Comparison of ENCODE assay signal across 29 cellular contexts in the genomic region with DNA sequence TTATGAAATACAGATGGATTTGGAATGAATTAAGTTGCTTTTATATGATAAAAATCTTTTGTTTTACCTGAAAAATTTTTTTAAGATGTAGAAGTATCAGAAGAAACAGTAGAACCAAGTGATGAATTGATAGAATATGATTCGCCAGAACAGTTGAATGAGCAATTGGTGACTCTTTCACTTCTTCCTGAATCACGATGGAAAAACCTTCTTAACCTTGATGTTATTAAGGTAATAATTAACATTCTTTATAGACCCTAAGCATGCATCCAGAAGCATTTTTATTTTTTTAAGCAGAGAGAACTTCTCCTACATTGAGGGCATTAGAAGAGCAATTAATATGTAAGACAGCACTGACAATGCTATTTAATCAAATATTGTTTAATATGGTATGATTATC. TPM values are rescaled to one million over a fixed set of nuclear protein-coding genes. Genes with fewer than 3 reads are reported as not detected.
A peak's percentile ranks its signal among the peaks of the same experiment; 100 is the strongest.
DNase-seq lines count a peak whose midpoint lies in the region; ATAC-seq, FAIRE-seq and TF ChIP-seq lines count a peak whose summit lies in the region.
"Had no signal": no experiment of that assay in that cellular context is flagged by ENCODE, and none has a peak within 500 bp of the region (broad histone marks: within the 10 kb centered on the region; RNA-seq: fewer than 3 reads in every experiment).

No MANE protein-coding gene starts in this region.

- ATAC-seq in GM21367 (IDR thresholded peaks at IDR 0.05; ENCODE audit: unreplicated experiment), result no peak
- ATAC-seq: A549 had no signal

- H3K4me3 Mint-ChIP-seq in endothelial cell (ENCODE audit: unreplicated experiment), result no peak overlapping the region
- H3K4me3 Mint-ChIP-seq: CD4-positive, alpha-beta memory T cell; IgD-negative memory B cell had no signal

- H3K27ac ChIP-seq in epithelial cell of prostate, result peak overlapping the region; percentile 29
- H3K27ac ChIP-seq: A549, HL-60, KMS-11, PC-9 had no signal

- H3K4me1 Mint-ChIP-seq in endothelial cell (ENCODE audit: unreplicated experiment), result peaks cover 11% of the 10 kb centered on the region
- H3K4me1 Mint-ChIP-seq: IgD-negative memory B cell had no signal

- in situ Hi-C loops in ACHN (cut with HindIII; ENCODE audit: low pct_ligation_motif_present, low pct_unique_long_range_greater_than_20kb, low sequenced_read_pairs), result no loop called here
- in situ Hi-C loops in GM13976 (cut with MboI; ENCODE audit: low sequenced_read_pairs, unreplicated experiment), result no loop called here

- TF ChIP-seq CTCF in D721Med (IDR thresholded peaks at IDR 0.05; ENCODE audit: insufficient read depth, missing control alignments) (no peak), endothelial cell (IDR thresholded peaks at IDR 0.05; ENCODE audit: unreplicated experiment) (no peak), GM13976 (IDR thresholded peaks at IDR 0.05; ENCODE audit: borderline replicate concordance, control extremely low read depth, extremely low read depth, insufficient read depth, missing control alignments) (no peak)

- DNase-seq in ACHN (peak; percentile 25), D721Med (ENCODE audit: insufficient read length, low spot score) (no peak), epithelial cell of prostate (ENCODE audit: low read depth, low spot score) (no peak), renal cortical epithelial cell (ENCODE audit: low read depth) (peak; percentile 61), endothelial cell (ENCODE audit: low spot score) (no peak), GM13976 (ENCODE audit: low spot score) (no peak)
- DNase-seq: C1 segment of cervical spinal cord; CD4-positive, alpha-beta memory T cell; COR-L47; DMS79 treated with DMSO at 0.1 percent for 48 hours; GF-D8; NCI-H1048; NCI-H1417; NCI-H1694; NCI-H2029 treated with DMSO at 0.1 percent for 48 hours; NCI-H446 treated with DMSO at 0.1 percent for 48 hours; NCI-H526 treated with DMSO at 0.1 percent for 48 hours; PC-9; RPMI8226; SHP77 had no signal

- no peak overlapping the region for H3K27ac Mint-ChIP-seq in endothelial cell (ENCODE audit: unreplicated experiment)
- H3K27ac Mint-ChIP-seq: IgD-negative memory B cell had no signal

- no peaks in the 10 kb centered on the region for H3K27me3 Mint-ChIP-seq in endothelial cell (ENCODE audit: unreplicated experiment)
- H3K27me3 Mint-ChIP-seq: CD4-positive, alpha-beta memory T cell; IgD-negative memory B cell had no signal

- H3K36me3 Mint-ChIP-seq in endothelial cell (ENCODE audit: low read depth, unreplicated experiment), result peaks cover 13% of the 10 kb centered on the region

- peak; percentile 56 for FAIRE-seq in D721Med (lab: Jason Lieb, UNC)
- FAIRE-seq: A549, GM12891, GM19239, H54 had no signal

- no peaks in the 10 kb centered on the region for H3K9me3 Mint-ChIP-seq in endothelial cell (ENCODE audit: unreplicated experiment)
- H3K9me3 Mint-ChIP-seq: CD4-positive, alpha-beta memory T cell; IgD-negative memory B cell had no signal

RNA-seq across cellular contexts. Expression of gene WDR36, which starts 28.8 kb away (rescaled TPM):
- 51.1 and 69.5 TPM in 2 replicates for total RNA-seq in renal cortical epithelial cell
- 25.2 TPM for total RNA-seq in endothelial cell (ENCODE audit: unreplicated experiment)

RNA-seq across cellular contexts. Expression of gene TSLP, which starts 49.4 kb away (rescaled TPM):
- total RNA-seq in renal cortical epithelial cell, result 0.25 and 0.52 TPM in 2 replicates
- 1.5 TPM for total RNA-seq in endothelial cell (ENCODE audit: unreplicated experiment)
- total RNA-seq: CD4-positive, alpha-beta memory T cell; PC-9; SK-MEL-5 had no signal

Comparison
In these comparisons a context has a peak if more than half of its experiments do, and no peak if none do; other contexts are left out.
1. DNase-seq: peak in ACHN (single experiment) and renal cortical epithelial cell (single experiment); none in D721Med (single experiment), epithelial cell of prostate (single experiment), endothelial cell (single experiment) and GM13976 (single experiment).